22 cellular contexts compared by ENCODE assay signal in genomic region chr14:99080306-99080705, GRCh38.
"Had no signal": no experiment of that assay in that cellular context is flagged by ENCODE, and none has a peak within 500 bp of the region (broad histone marks: within the 10 kb centered on the region; RNA-seq: fewer than 3 reads in every experiment).

No MANE protein-coding gene starts in this region.

- H3K9me3 ChIP-seq: SJCRH30 had no signal

- FAIRE-seq: HTR-8/SVneo, K562 had no signal

- H3K27ac ChIP-seq: HL-60, KMS-11, SJCRH30 had no signal

- H3K27me3 Mint-ChIP-seq: IgD-negative memory B cell had no signal

- H3K9ac ChIP-seq: KMS-11 had no signal

- H3K27ac Mint-ChIP-seq: IgD-negative memory B cell had no signal

- H3K36me3 Mint-ChIP-seq: IgD-negative memory B cell had no signal

- H3K4me1 ChIP-seq: SJCRH30 had no signal

- DNase-seq: Kasumi-1, MM.1S, NCI-H1092 treated with DMSO at 0.1 percent for 48 hours, NCI-H1436, NCI-H187, NCI-H2029, NCI-H2081 treated with DMSO at 0.1 percent for 48 hours, NCI-H2171, NCI-H226, NCI-H446, NCI-H510A, NCI-H524 treated with DMSO at 0.1 percent for 48 hours, NCI-H69, NCI-H774, PC-3, SHP77 treated with DMSO at 0.1 percent for 48 hours, SJCRH30 had no signal

- H3K4me1 Mint-ChIP-seq: IgD-negative memory B cell had no signal

- H3K4me2 ChIP-seq: KMS-11 had no signal

- H3K4me3 Mint-ChIP-seq: IgD-negative memory B cell had no signal

- H3K27me3 ChIP-seq: SJCRH30 had no signal
